ENCODE assay signal across 12 cellular contexts in genomic region chr4:110619401-110620247, GRCh38. TPM values are rescaled to one million over a fixed set of nuclear protein-coding genes. Genes with fewer than 3 reads are reported as not detected.
DNase-seq lines count a peak whose midpoint lies in the region; ATAC-seq and TF ChIP-seq lines count a peak whose summit lies in the region.
"Had no signal": no experiment of that assay in that cellular context is flagged by ENCODE, and none has a peak within 500 bp of the region (broad histone marks: within the 10 kb centered on the region; RNA-seq: fewer than 3 reads in every experiment).

No MANE protein-coding gene starts in this region.

- no peaks in the 10 kb centered on the region for H3K9me3 Mint-ChIP-seq in stimulated activated naive CD8-positive, alpha-beta T cell treated with anti-CD3 and anti-CD28 coated beads, Interleukin-15, Interleukin-2, amounts not matched to agents 100 ng/mL and 50 ng/mL, for 24 hours
- H3K9me3 Mint-ChIP-seq in mesothelial cell of epicardium = no peaks in the 10 kb centered on the region

- peak overlapping the region; percentile 11 for H3K27ac Mint-ChIP-seq in stimulated activated naive CD8-positive, alpha-beta T cell treated with anti-CD3 and anti-CD28 coated beads, Interleukin-15, Interleukin-2, amounts not matched to agents 100 ng/mL and 50 ng/mL, for 24 hours
- H3K27ac Mint-ChIP-seq in mesothelial cell of epicardium = peak overlapping the region; percentile 95

- WGBS in ectodermal cell, 2 experiments = 1 to 2% methylated on average over 41 of the region's 41 CpGs
- 12% methylated on average over 41 of the region's 41 CpGs for WGBS in urinary bladder

- H3K27ac ChIP-seq in ectodermal cell (ENCODE audit: insufficient read depth, low read depth, low read length, poor library complexity, severe bottlenecking) = no peak overlapping the region
- H3K27ac ChIP-seq in urinary bladder (ENCODE audit: low read depth) = peak overlapping the region; percentile 84
- H3K27ac ChIP-seq: BLaER1 treated with 17β-estradiol and CSF1 and Interleukin-3, amounts not matched to agents 10 nM and 100 nM; SK-N-MC had no signal

- H3K27me3 Mint-ChIP-seq in stimulated activated naive CD8-positive, alpha-beta T cell treated with anti-CD3 and anti-CD28 coated beads, Interleukin-15, Interleukin-2, amounts not matched to agents 100 ng/mL and 50 ng/mL, for 24 hours = peaks cover 98% of the 10 kb centered on the region
- H3K27me3 Mint-ChIP-seq in mesothelial cell of epicardium (ENCODE audit: low read depth) = peaks cover 11% of the 10 kb centered on the region

- no peaks in the 10 kb centered on the region for H3K36me3 Mint-ChIP-seq in stimulated activated naive CD8-positive, alpha-beta T cell treated with anti-CD3 and anti-CD28 coated beads, Interleukin-15, Interleukin-2, amounts not matched to agents 100 ng/mL and 50 ng/mL, for 24 hours (ENCODE audit: low read depth)
- peaks cover 15% of the 10 kb centered on the region for H3K36me3 Mint-ChIP-seq in mesothelial cell of epicardium

- H3K4me1 ChIP-seq in ectodermal cell (ENCODE audit: control insufficient read depth, insufficient read depth, low read length) = peaks cover 64% of the 10 kb centered on the region
- no peaks in the 10 kb centered on the region for H3K4me1 ChIP-seq in urinary bladder (ENCODE audit: insufficient read depth)
- H3K4me1 ChIP-seq: BLaER1 treated with 17β-estradiol and CSF1 and Interleukin-3, amounts not matched to agents 10 nM and 100 nM had no signal

- DNase-seq in stimulated activated naive CD8-positive, alpha-beta T cell treated with anti-CD3 and anti-CD28 coated beads, Interleukin-15, Interleukin-2, amounts not matched to agents 100 U/mL and 50 U/mL, for 24 hours = no peak
- DNase-seq in mesothelial cell of epicardium (ENCODE audit: low spot score in 2 of 2, unreplicated experiment in 2 of 2) (peak in 1 of 2 experiments; percentile 55), NCI-H1436 treated with DMSO at 0.1 percent for 48 hours (lab: John Stamatoyannopoulos, UW) (no peak), germinal center (ENCODE audit: low spot score) (no peak)
- no peak for DNase-seq in stimulated activated CD4-positive, alpha-beta T cell treated with anti-CD3 and anti-CD28 coated beads, Interleukin-2, amount 100 ng/mL, for 24 hours
- DNase-seq: activated CD4-positive, CD25-positive, alpha-beta regulatory T cell treated with anti-CD3 and anti-CD28 coated beads, Interleukin-2, amount 50 U/mL, for 72 hours; effector memory CD4-positive, alpha-beta T cell had no signal

- H3K9me3 ChIP-seq in ectodermal cell (ENCODE audit: control insufficient read depth, low read length) = no peaks in the 10 kb centered on the region

- H3K4me1 Mint-ChIP-seq in stimulated activated naive CD8-positive, alpha-beta T cell treated with anti-CD3 and anti-CD28 coated beads, Interleukin-15, Interleukin-2, amounts not matched to agents 100 ng/mL and 50 ng/mL, for 24 hours (ENCODE audit: low read depth) = peaks cover 51% of the 10 kb centered on the region
- H3K4me1 Mint-ChIP-seq in mesothelial cell of epicardium = peaks cover 79% of the 10 kb centered on the region

- H3K36me3 ChIP-seq in ectodermal cell (ENCODE audit: control insufficient read depth, insufficient read depth, low read length) (no peaks in the 10 kb centered on the region), urinary bladder (ENCODE audit: insufficient read depth) (no peaks in the 10 kb centered on the region)
- H3K36me3 ChIP-seq: BLaER1 treated with 17β-estradiol and CSF1 and Interleukin-3, amounts not matched to agents 10 nM and 100 nM had no signal

- H3K4me3 ChIP-seq in ectodermal cell (ENCODE audit: insufficient read depth, low read depth, low read length) (peak overlapping the region; percentile 25), urinary bladder (ENCODE audit: low read depth, low read length) (peak overlapping the region; percentile 78)
- H3K4me3 ChIP-seq: SK-N-MC had no signal

- no peak for ATAC-seq in stimulated activated naive CD8-positive, alpha-beta T cell treated with anti-CD3 and anti-CD28 coated beads, Interleukin-15, Interleukin-2, amounts not matched to agents 100 U/mL and 50 U/mL, for 24 hours

- peak overlapping the region; percentile 30 for H3K4me3 Mint-ChIP-seq in stimulated activated naive CD8-positive, alpha-beta T cell treated with anti-CD3 and anti-CD28 coated beads, Interleukin-15, Interleukin-2, amounts not matched to agents 100 ng/mL and 50 ng/mL, for 24 hours
- peak overlapping the region; percentile 86 for H3K4me3 Mint-ChIP-seq in mesothelial cell of epicardium

- no peak for TF ChIP-seq CTCF in mesothelial cell of epicardium (IDR thresholded peaks at IDR 0.05; ENCODE audit: unreplicated experiment)

- peaks cover 100% of the 10 kb centered on the region for H3K27me3 ChIP-seq in ectodermal cell (ENCODE audit: control insufficient read depth, insufficient read depth, low read length, poor library complexity, severe bottlenecking)

RNA-seq across cellular contexts. Expression of gene PITX2, which starts 3.3 kb away (rescaled TPM):
- polyA plus RNA-seq in ectodermal cell (2013, experiment 1 of 4) = 1.4 TPM
- 1.9 TPM for polyA plus RNA-seq in ectodermal cell (2013, experiment 2 of 4)
- 2.7 TPM for polyA plus RNA-seq in ectodermal cell (2013, experiment 3 of 4)
- 1.8 TPM for polyA plus RNA-seq in ectodermal cell (2013, experiment 4 of 4)
- 88.7 to 99.3 TPM (median 95.5 TPM) in 3 replicates for total RNA-seq in mesothelial cell of epicardium
- total RNA-seq in urinary bladder = 30.4 TPM
- polyA plus RNA-seq in urinary bladder = 76.0 TPM
